8 cellular contexts compared by ENCODE assay signal in genomic region chr5:95178046-95178651, GRCh38.
DNase-seq lines count a peak whose midpoint lies in the region; FAIRE-seq and TF ChIP-seq lines count a peak whose summit lies in the region.

No MANE protein-coding gene starts in this region.

- FAIRE-seq in GM12892 (lab: Jason Lieb, UNC) = no peak

- no peak overlapping the region for H3K4me3 ChIP-seq in epithelial cell of proximal tubule (ENCODE audit: low read depth, low read length)

- TF ChIP-seq POLR2A in GM12892 (IDR thresholded peaks at IDR 0.05; ENCODE audit: low read depth, low read length) = no peak

- TF ChIP-seq CTCF in epithelial cell of proximal tubule (conservative IDR thresholded peaks at IDR 0.05; ENCODE audit: low read depth, low read length) = peak; percentile 44

- DNase-seq in NCI-H748 (lab: John Stamatoyannopoulos, UW; ENCODE audit: unreplicated experiment) (peak; percentile 49), NCI-H748 treated with DMSO at 0.1 percent for 48 hours (lab: John Stamatoyannopoulos, UW) (no peak), NCI-H524 treated with DMSO at 0.1 percent for 48 hours (lab: John Stamatoyannopoulos, UW) (peak; percentile 52), epithelial cell of proximal tubule (ENCODE audit: low read depth) (peak; percentile 66), stromal cell of bone marrow (ENCODE audit: low read depth) (peak; percentile 28), globus pallidus (ENCODE audit: low spot score) (no peak), GM12892 (ENCODE audit: insufficient read length) (no peak)
- DNase-seq in activated T-cell treated with anti-CD3 and anti-CD28 coated beads, Interleukin-2, amount 50 U/mL, for 1 hour = no peak

Comparison
In these comparisons a context has a peak if more than half of its experiments do, and no peak if none do; other contexts are left out.
1. DNase-seq: peak in NCI-H748 (single experiment), NCI-H524 treated with DMSO at 0.1 percent for 48 hours (single experiment), epithelial cell of proximal tubule (single experiment) and stromal cell of bone marrow (single experiment); none in NCI-H748 treated with DMSO at 0.1 percent for 48 hours (single experiment), activated T-cell treated with anti-CD3 and anti-CD28 coated beads, Interleukin-2, amount 50 U/mL, for 1 hour (single experiment), globus pallidus (single experiment) and GM12892 (single experiment).